In genomic region chr4:1850276-1850675, GRCh38 we compare ENCODE assay signal across 20 cellular contexts. TPM values are rescaled to one million over a fixed set of nuclear protein-coding genes. Genes with fewer than 3 reads are reported as not detected.
DNase-seq lines count a peak whose midpoint lies in the region; ATAC-seq, FAIRE-seq and TF ChIP-seq lines count a peak whose summit lies in the region.
"Had no signal": no experiment of that assay in that cellular context is flagged by ENCODE, and none has a peak within 500 bp of the region (broad histone marks: within the 10 kb centered on the region; RNA-seq: fewer than 3 reads in every experiment).

No MANE protein-coding gene starts in this region.

- no peak overlapping the region for H2BK120ac ChIP-seq in neuronal stem cell (ENCODE audit: low read depth, low read length)

- peak; percentile 77 for DNase-seq in D341Med (ENCODE audit: low spot score)
- DNase-seq in GM12878 (ENCODE audit: low read depth, low spot score) = no peak
- DNase-seq in neuronal stem cell (ENCODE audit: low spot score) = no peak
- DNase-seq in NCI-H1930 (lab: John Stamatoyannopoulos, UW) = no peak
- DNase-seq in right cardiac atrium = no peak
- DNase-seq in DMS114 treated with DMSO at 0.1 percent for 48 hours (lab: John Stamatoyannopoulos, UW; ENCODE audit: unreplicated experiment) = no peak
- DNase-seq: DMS79 treated with DMSO at 0.1 percent for 48 hours, HCEC 1CT, IMR-90, Kasumi-1, MG63, NCI-H1092 treated with DMSO at 0.1 percent for 48 hours, NCI-H146, NCI-H2081, NCI-H510A, NCI-H748 treated with DMSO at 0.1 percent for 48 hours had no signal

- H3K4me2 ChIP-seq in BLaER1 = peak overlapping the region; percentile 50
- H3K4me2 ChIP-seq in GM12878 (ENCODE audit: control insufficient read depth, insufficient read depth) = 0 out of 2 replicates have a peak overlapping the region, but pooled peaks have one; percentile 10
- H3K4me2 ChIP-seq in neuronal stem cell (ENCODE audit: insufficient read depth, low read length, poor library complexity, severe bottlenecking) = no peak overlapping the region
- H3K4me2 ChIP-seq: GM23338 had no signal

- H3K4me1 ChIP-seq in BLaER1 (peaks cover 53% of the 10 kb centered on the region), GM12878 (ENCODE audit: control insufficient read depth, insufficient read depth, low read length) (peaks cover 22% of the 10 kb centered on the region), neuronal stem cell (ENCODE audit: control insufficient read depth in 2 of 2, insufficient read depth in 1 of 2, low read depth in 1 of 2, low read length in 2 of 2) (peaks cover 2 to 3% of the 10 kb centered on the region in 2 donors), right cardiac atrium (ENCODE audit: control insufficient read depth, insufficient read depth, low read length) (peaks cover 2% of the 10 kb centered on the region)

- TF ChIP-seq RAD21 in GM12878 (IDR thresholded peaks at IDR 0.05; ENCODE audit: insufficient read depth, low read depth, low read length) = no peak

- H3K23ac ChIP-seq in neuronal stem cell (ENCODE audit: low read depth, low read length, poor library complexity) = no peak overlapping the region

- no peak overlapping the region for H3K14ac ChIP-seq in neuronal stem cell (ENCODE audit: low read length)

- H3K27me3 ChIP-seq in BLaER1 (no peaks in the 10 kb centered on the region), GM12878 (replicated peaks in 1 of 2; ENCODE audit: control insufficient read depth in 2 of 2, insufficient read depth in 2 of 2, low read length in 1 of 2) (no peaks in the 10 kb centered on the region), neuronal stem cell (ENCODE audit: control insufficient read depth in 3 of 3, insufficient read depth in 3 of 3, low read depth in 1 of 3, low read length in 3 of 3) (no peaks in the 10 kb centered on the region), right cardiac atrium (ENCODE audit: control insufficient read depth, insufficient read depth) (no peaks in the 10 kb centered on the region)
- H3K27me3 ChIP-seq: MG63 had no signal

- H3K4me3 ChIP-seq in BLaER1 = no peak overlapping the region
- no peak overlapping the region for H3K4me3 ChIP-seq in GM12878
- H3K4me3 ChIP-seq in neuronal stem cell (ENCODE audit: low read length in 2 of 2) = no peak overlapping the region
- H3K4me3 ChIP-seq in right cardiac atrium (ENCODE audit: low read length) = no peak overlapping the region
- H3K4me3 ChIP-seq: GM23338, MG63 had no signal

- H2AFZ ChIP-seq in GM12878 (ENCODE audit: control insufficient read depth, low read depth, low read length) (no peak overlapping the region), neuronal stem cell (ENCODE audit: low read length) (no peak overlapping the region)
- H2AFZ ChIP-seq: GM23338 had no signal

- RAD21 ChIA-PET in GM12878 (lab: Charles Lee; ENCODE audit: unreplicated experiment) = no interaction called here

- ATAC-seq in GM12878 (no peak), right cardiac atrium (no peak)

- H2BK5ac ChIP-seq in neuronal stem cell (ENCODE audit: low read length) = peak overlapping the region; percentile 13

- no peak overlapping the region for H4K91ac ChIP-seq in neuronal stem cell (ENCODE audit: low read depth, low read length, poor library complexity)

- in situ Hi-C loops in GM12878 (cut with MboI) = no loop called here

- no peak for TF ChIP-seq CTCF in GM12878 (IDR thresholded peaks at IDR 0.05 in 2 of 3, conservative IDR thresholded peaks at IDR 0.05 in 1 of 3; ENCODE audit: control insufficient read depth in 2 of 3, extremely low read depth in 1 of 3, insufficient read depth in 1 of 3, low read depth in 3 of 3, low read length in 3 of 3)

- no peak overlapping the region for H3K27ac ChIP-seq in BLaER1
- no peak overlapping the region for H3K27ac ChIP-seq in GM12878 (ENCODE audit: control insufficient read depth, insufficient read depth)
- H3K27ac ChIP-seq in neuronal stem cell (replicated peaks; ENCODE audit: low read length) = no peak overlapping the region
- no peak overlapping the region for H3K27ac ChIP-seq in right cardiac atrium (ENCODE audit: low read length)
- H3K27ac ChIP-seq: HL-60 had no signal

- WGBS in GM12878 (ENCODE audit: insufficient coverage, insufficient replicate concordance, low lambda C conversion rate, missing lambda C conversion rate) = 72% methylated on average over 8 of the region's 10 CpGs
- WGBS in neuronal stem cell (ENCODE audit: extremely low coverage in 2 of 2, insufficient read length in 2 of 2, insufficient replicate concordance in 1 of 2), 2 donors = no CpG with 5 or more reads among the region's 10 CpGs
- WGBS in right cardiac atrium = 84% methylated on average over 10 of the region's 10 CpGs

- peaks cover 99% of the 10 kb centered on the region for H4K20me1 ChIP-seq in BLaER1
- no peaks in the 10 kb centered on the region for H4K20me1 ChIP-seq in GM12878 (ENCODE audit: control insufficient read depth, insufficient read depth)

- no peak overlapping the region for H2BK15ac ChIP-seq in neuronal stem cell (ENCODE audit: low read length)

- CTCF ChIA-PET in GM12878 (lab: Yijun Ruan, JAX) = interaction anchor here (0.6 to 3.7 kb wide), 2 partner anchors 50 to 156 kb away, joined by 4 to 13 read pairs; no protein-coding TSS in a partner anchor

- BruUV-seq in GM12878 (replicated peaks; lab: Mats Ljungman, UMichigan) = no TSS peak

- no peak for TF ChIP-seq POLR2A in GM12878 (IDR thresholded peaks at IDR 0.05; ENCODE audit: low read depth, low read length)

- H3K18ac ChIP-seq in neuronal stem cell (ENCODE audit: low read length) = no peak overlapping the region

- peaks cover 47% of the 10 kb centered on the region for H3K79me2 ChIP-seq in GM12878 (ENCODE audit: control insufficient read depth, insufficient read depth, low read length)

- H2BK12ac ChIP-seq in neuronal stem cell (ENCODE audit: low read length) = no peak overlapping the region

- H2AK5ac ChIP-seq in neuronal stem cell (ENCODE audit: low read depth, low read length) = no peak overlapping the region

- no peak for FAIRE-seq in GM12878 (lab: Jason Lieb, UNC)

- no peak overlapping the region for H4K8ac ChIP-seq in neuronal stem cell (ENCODE audit: low read depth, low read length)

- peaks cover 60% of the 10 kb centered on the region for H3K36me3 ChIP-seq in BLaER1
- peaks cover 0 to 7% of the 10 kb centered on the region in 2 experiments; a peak in 1 of 4 replicates for H3K36me3 ChIP-seq in GM12878 (ENCODE audit: control insufficient read depth in 2 of 2, insufficient read depth in 2 of 2, low read length in 1 of 2)
- H3K36me3 ChIP-seq in neuronal stem cell (replicated peaks in 1 of 2; ENCODE audit: control insufficient read depth in 2 of 2, insufficient read depth in 2 of 2, low read length in 2 of 2) = peaks cover 2 to 60% of the 10 kb centered on the region in 2 donors

- H3K9ac ChIP-seq in BLaER1 (no peak overlapping the region), GM12878 (ENCODE audit: control insufficient read depth, insufficient read depth, low read length) (no peak overlapping the region), neuronal stem cell (ENCODE audit: low read depth, low read length, poor library complexity) (no peak overlapping the region)

- SMC1A ChIA-PET in GM12878 (lab: Charles Lee; ENCODE audit: uncharacterized antibody, unreplicated experiment) = no interaction called here

- H3K4ac ChIP-seq in neuronal stem cell (ENCODE audit: low read length) = no peak overlapping the region

- no peaks in the 10 kb centered on the region for H3K9me3 ChIP-seq in BLaER1
- H3K9me3 ChIP-seq in GM12878 (replicated peaks; ENCODE audit: control insufficient read depth, insufficient read depth, low read length) = no peaks in the 10 kb centered on the region
- no peaks in the 10 kb centered on the region for H3K9me3 ChIP-seq in neuronal stem cell (replicated peaks in 1 of 2; ENCODE audit: control insufficient read depth in 2 of 2, insufficient read depth in 1 of 2, low read depth in 1 of 2, low read length in 2 of 2)
- H3K9me3 ChIP-seq in right cardiac atrium (ENCODE audit: control insufficient read depth, low read length) = no peaks in the 10 kb centered on the region
- H3K9me3 ChIP-seq: MG63 had no signal

- no peak for TF ChIP-seq EP300 in GM12878 (IDR thresholded peaks at IDR 0.05; ENCODE audit: borderline replicate concordance in 1 of 2, control insufficient read depth in 1 of 2, low read depth in 2 of 2, low read length in 2 of 2)

- POLR2A ChIA-PET in GM12878 (lab: Charles Lee) = interaction anchor here (0.6 to 1.1 kb wide), 2 partner anchors 22 to 131 kb away, joined by 3 to 7 read pairs; no protein-coding TSS in a partner anchor

- intact Hi-C loops in GM12878 (cut with micrococcal nuclease; ENCODE audit: unreplicated experiment) (loop anchor here (5.0 kb wide), 1 partner anchor 47 kb away; no protein-coding TSS in a partner anchor), right cardiac atrium (cut with DNase I) (no loop called here)

- peaks cover 5% of the 10 kb centered on the region for H3K79me1 ChIP-seq in neuronal stem cell (ENCODE audit: low read depth, low read length)

RNA-seq across cellular contexts. Expression of gene LETM1, which starts 5.7 kb away (rescaled TPM):
- total RNA-seq in GM12878 (2013; cell fraction: nucleolus; rRNA removed) = 75.9 and 85.3 TPM in 2 replicates
- total RNA-seq in GM12878 (2014; rRNA removed) (50.4 and 57.8 TPM in 2 replicates), GM12878 (2014; rRNA removed; fragmentation: Illumina TruSeq; extraction: Trizol) (23.9 and 24.4 TPM in 2 replicates), GM12878 (2021) (59.6 and 65.2 TPM in 2 replicates), right cardiac atrium (10 to 100 TPM; 36.2 to 41.7 (median 38.4) TPM)
- polyA plus RNA-seq in GM12878 (2011; ENCODE audit: low read depth) = 9.8 TPM
- polyA plus RNA-seq in GM12878 (2011; rRNA removed) (9.6 and 18.4 TPM in 2 replicates), GM12878 (2014; fragmentation: Illumina TruSeq; extraction: Trizol) (8.5 and 18.5 TPM in 2 replicates), GM12878 (2014; fragmentation: Nextera tagmentation; extraction: Ambion mirVana) (1 to 10 TPM; 2.6 to 4.0 TPM), GM12878 (2014; rRNA removed) (36.0 and 46.4 TPM in 2 replicates), GM12878 (2016; fragmentation: Nextera tagmentation; extraction: Ambion mirVana) (10 to 100 TPM; 37.3 to 39.4 TPM), right cardiac atrium (19.3 TPM)
- 18.0 and 26.3 TPM in 2 replicates for polyA plus RNA-seq in GM12878 (2011; cell fraction: cytosol; rRNA removed)
- 124 and 166 TPM in 2 replicates for polyA plus RNA-seq in GM12878 (2011; cell fraction: nucleus; rRNA removed)
- 17.0 and 20.1 TPM in 2 replicates for polyA plus RNA-seq in GM12878 (2012)
- 30.1 and 65.7 TPM in 2 replicates for polyA minus RNA-seq in GM12878 (2011; rRNA and poly(A)+ RNA removed)
- 28.0 and 28.7 TPM in 2 replicates for polyA minus RNA-seq in GM12878 (2011; cell fraction: cytosol; rRNA and poly(A)+ RNA removed)
- 38.6 and 52.8 TPM in 2 replicates for polyA minus RNA-seq in GM12878 (2011; cell fraction: nucleus; rRNA and poly(A)+ RNA removed)
- polyA plus RNA-seq in neuronal stem cell (2013, experiment 1 of 2) = 12.8 TPM
- polyA plus RNA-seq in neuronal stem cell (2013, experiment 2 of 2) = 13.8 TPM

RNA-seq across cellular contexts. Expression of gene NSD2, which starts 20.9 kb away (rescaled TPM):
- 179 and 184 TPM in 2 replicates for total RNA-seq in GM12878 (2013; cell fraction: nucleolus; rRNA removed)
- total RNA-seq in GM12878 (2014; rRNA removed) (72.5 and 73.1 TPM in 2 replicates), GM12878 (2014; rRNA removed; fragmentation: Illumina TruSeq; extraction: Trizol) (71.4 and 74.7 TPM in 2 replicates), GM12878 (2021) (137 and 139 TPM in 2 replicates), right cardiac atrium (10 to 100 TPM; 44.4 to 52.0 (median 46.6) TPM)
- 25.3 TPM for polyA plus RNA-seq in GM12878 (2011; ENCODE audit: low read depth)
- polyA plus RNA-seq in GM12878 (2011; rRNA removed) (44.9 and 50.2 TPM in 2 replicates), GM12878 (2014; fragmentation: Illumina TruSeq; extraction: Trizol) (83.4 and 85.0 TPM in 2 replicates), GM12878 (2014; fragmentation: Nextera tagmentation; extraction: Ambion mirVana) (1 to 10 TPM; 8.6 to 9.3 TPM), GM12878 (2014; rRNA removed) (72.6 and 74.8 TPM in 2 replicates), GM12878 (2016; fragmentation: Nextera tagmentation; extraction: Ambion mirVana) (10 to 100 TPM; 42.2 to 62.0 TPM), right cardiac atrium (10.8 TPM)
- polyA plus RNA-seq in GM12878 (2011; cell fraction: cytosol; rRNA removed) = 38.5 and 43.7 TPM in 2 replicates
- 90.6 and 120 TPM in 2 replicates for polyA plus RNA-seq in GM12878 (2011; cell fraction: nucleus; rRNA removed)
- 39.9 and 45.7 TPM in 2 replicates for polyA plus RNA-seq in GM12878 (2012)
- polyA minus RNA-seq in GM12878 (2011; rRNA and poly(A)+ RNA removed) = 76.8 and 101 TPM in 2 replicates
- 43.8 and 49.9 TPM in 2 replicates for polyA minus RNA-seq in GM12878 (2011; cell fraction: cytosol; rRNA and poly(A)+ RNA removed)
- polyA minus RNA-seq in GM12878 (2011; cell fraction: nucleus; rRNA and poly(A)+ RNA removed) = 42.9 and 83.7 TPM in 2 replicates
- polyA plus RNA-seq in neuronal stem cell (2013, experiment 1 of 2) = 119 TPM
- 115 TPM for polyA plus RNA-seq in neuronal stem cell (2013, experiment 2 of 2)

RNA-seq across cellular contexts. Expression of gene FGFR3, which starts 57.2 kb away (rescaled TPM):
- total RNA-seq in GM12878 (2013; cell fraction: nucleolus; rRNA removed) = not detected in 2 replicates
- total RNA-seq in GM12878 (2014; rRNA removed) = 0.05 TPM in 1 of 2 replicates, not detected in the other
- total RNA-seq in GM12878 (2014; rRNA removed; fragmentation: Illumina TruSeq; extraction: Trizol) = not detected in 2 replicates
- 0.33 and 0.37 TPM in 2 replicates for total RNA-seq in GM12878 (2021)
- not detected for polyA plus RNA-seq in GM12878 (2011; ENCODE audit: low read depth)
- polyA plus RNA-seq in GM12878 (2011; rRNA removed) = 0.01 and 0.05 TPM in 2 replicates
- 0.01 and 0.08 TPM in 2 replicates for polyA plus RNA-seq in GM12878 (2011; cell fraction: cytosol; rRNA removed)
- polyA plus RNA-seq in GM12878 (2011; cell fraction: nucleus; rRNA removed) = 0.18 and 0.25 TPM in 2 replicates
- polyA plus RNA-seq in GM12878 (2012) = 0.05 and 0.14 TPM in 2 replicates
- polyA plus RNA-seq in GM12878 (2014; fragmentation: Illumina TruSeq; extraction: Trizol) = not detected in 2 replicates
- not detected for polyA plus RNA-seq in GM12878 (2014; fragmentation: Nextera tagmentation; extraction: Ambion mirVana)
- polyA plus RNA-seq in GM12878 (2014; rRNA removed) = 0.26 TPM in 1 of 2 replicates, not detected in the other
- under 1 TPM in 1 of 2 experiments, not detected in 1; 0.11 TPM for polyA plus RNA-seq in GM12878 (2016; fragmentation: Nextera tagmentation; extraction: Ambion mirVana)
- polyA minus RNA-seq in GM12878 (2011; rRNA and poly(A)+ RNA removed) = not detected in 2 replicates
- 1.2 TPM in 1 of 2 replicates, not detected in the other for polyA minus RNA-seq in GM12878 (2011; cell fraction: cytosol; rRNA and poly(A)+ RNA removed)
- polyA minus RNA-seq in GM12878 (2011; cell fraction: nucleus; rRNA and poly(A)+ RNA removed) = 0.96 TPM in 1 of 2 replicates, not detected in the other
- 7.2 TPM for polyA plus RNA-seq in neuronal stem cell (2013, experiment 1 of 2)
- polyA plus RNA-seq in neuronal stem cell (2013, experiment 2 of 2) = 7.6 TPM
- 10 to 100 TPM in 1 of 4 donors, 1 to 10 TPM in 3; 6.4 to 17.5 (median 8.8) TPM for total RNA-seq in right cardiac atrium
- 4.5 TPM for polyA plus RNA-seq in right cardiac atrium
- total RNA-seq: RPMI7951 had no signal

Comparison
In these comparisons a context has a peak if more than half of its experiments do, and no peak if none do; other contexts are left out.
1. RNA of gene FGFR3, which starts 57.2 kb away (total RNA-seq): 6.4 to 17.5 TPM in right cardiac atrium; 0.05 to 0.37 TPM in GM12878; every median in the first group is over 4 times any median in the second.